11 cellular contexts compared by ENCODE assay signal in genomic region chr16:81861503-81861902, GRCh38.
A peak's percentile ranks its signal among the peaks of the same experiment; 100 is the strongest.
DNase-seq lines count a peak whose midpoint lies in the region; ATAC-seq and TF ChIP-seq lines count a peak whose summit lies in the region.
"Had no signal": no experiment of that assay in that cellular context is flagged by ENCODE, and none has a peak within 500 bp of the region (broad histone marks: within the 10 kb centered on the region; RNA-seq: fewer than 3 reads in every experiment).

No MANE protein-coding gene starts in this region.

- peak; percentile 55 for DNase-seq in A172 (ENCODE audit: low spot score)
- peak; percentile 75 for DNase-seq in HT1080 (ENCODE audit: low read depth)
- no peak for DNase-seq in central memory CD8-positive, alpha-beta T cell (ENCODE audit: low spot score in 2 of 2)
- no peak for DNase-seq in neural progenitor cell (ENCODE audit: low spot score)
- no peak for DNase-seq in NCI-H2171 (lab: John Stamatoyannopoulos, UW)
- DNase-seq in NCI-H1436 treated with DMSO at 0.1 percent for 48 hours (lab: John Stamatoyannopoulos, UW): no peak
- DNase-seq: activated CD4-positive, alpha-beta T cell treated with anti-CD3 and anti-CD28 coated beads, Interleukin-2, amount 50 U/mL, for 4 hours; body of pancreas had no signal

- H3K4me1 Mint-ChIP-seq in central memory CD8-positive, alpha-beta T cell: peaks cover 12% of the 10 kb centered on the region
- H3K4me1 Mint-ChIP-seq in neural progenitor cell: peaks cover 16% of the 10 kb centered on the region

- ATAC-seq in central memory CD8-positive, alpha-beta T cell (replicated peaks; ENCODE audit: extremely low read depth, poor library complexity, severe bottlenecking): no peak
- ATAC-seq in GM18867 (IDR thresholded peaks at IDR 0.05; ENCODE audit: unreplicated experiment) (no peak), HG03565 (IDR thresholded peaks at IDR 0.05; ENCODE audit: unreplicated experiment) (no peak)

- H3K36me3 Mint-ChIP-seq in central memory CD8-positive, alpha-beta T cell (ENCODE audit: insufficient read depth): peaks cover 14% of the 10 kb centered on the region
- H3K36me3 Mint-ChIP-seq in neural progenitor cell: no peaks in the 10 kb centered on the region

- H3K9me3 Mint-ChIP-seq in central memory CD8-positive, alpha-beta T cell: no peaks in the 10 kb centered on the region
- H3K9me3 Mint-ChIP-seq in neural progenitor cell: peaks cover 2% of the 10 kb centered on the region
- H3K9me3 Mint-ChIP-seq: neural crest cell had no signal

- H3K79me2 ChIP-seq in neural progenitor cell (ENCODE audit: low read depth): no peaks in the 10 kb centered on the region

- H3F3A ChIP-seq in neural progenitor cell (ENCODE audit: low read depth): peaks cover 8% of the 10 kb centered on the region

- H2AFZ ChIP-seq in neural progenitor cell (replicated peaks): peak overlapping the region; percentile 91

- no peaks in the 10 kb centered on the region for H3K36me3 ChIP-seq in neural progenitor cell

- no peak overlapping the region for H3K4me2 ChIP-seq in neural progenitor cell

- no peak overlapping the region for H3K9ac ChIP-seq in neural progenitor cell

- no peaks in the 10 kb centered on the region for H4K20me1 ChIP-seq in neural progenitor cell (ENCODE audit: low read depth)

- no peaks in the 10 kb centered on the region for H3K27me3 Mint-ChIP-seq in central memory CD8-positive, alpha-beta T cell
- H3K27me3 Mint-ChIP-seq in neural progenitor cell (ENCODE audit: insufficient read depth, low read depth): no peaks in the 10 kb centered on the region

- no peak for TF ChIP-seq CTCF in neural progenitor cell (IDR thresholded peaks at IDR 0.05)

- H3K9me3 ChIP-seq in neural progenitor cell (ENCODE audit: low read depth): no peaks in the 10 kb centered on the region
- H3K9me3 ChIP-seq: body of pancreas had no signal

- no peak overlapping the region for H3K4me3 ChIP-seq in neural progenitor cell
- H3K4me3 ChIP-seq: body of pancreas had no signal

- H3K4me3 Mint-ChIP-seq in central memory CD8-positive, alpha-beta T cell: no peak overlapping the region
- no peak overlapping the region for H3K4me3 Mint-ChIP-seq in neural progenitor cell
- H3K4me3 Mint-ChIP-seq: neural crest cell had no signal

- peaks cover 17% of the 10 kb centered on the region for H3K4me1 ChIP-seq in neural progenitor cell
- H3K4me1 ChIP-seq: body of pancreas had no signal

- H3K27ac Mint-ChIP-seq in central memory CD8-positive, alpha-beta T cell (ENCODE audit: low read depth): peak overlapping the region; percentile 24
- no peak overlapping the region for H3K27ac Mint-ChIP-seq in neural progenitor cell

- no peaks in the 10 kb centered on the region for H3K27me3 ChIP-seq in neural progenitor cell
- H3K27me3 ChIP-seq: body of pancreas had no signal

- no peak overlapping the region for H3K27ac ChIP-seq in neural progenitor cell
- H3K27ac ChIP-seq: body of pancreas had no signal

Comparison
In these comparisons a context has a peak if more than half of its experiments do, and no peak if none do; other contexts are left out.
1. DNase-seq: peak in A172 (single experiment) and HT1080 (single experiment); none in central memory CD8-positive, alpha-beta T cell (0 of 2), neural progenitor cell (single experiment), NCI-H2171 (single experiment) and NCI-H1436 treated with DMSO at 0.1 percent for 48 hours (single experiment).